Comparison of ENCODE assay signal across 15 cellular contexts in genomic region chr2:118431188-118431562, GRCh38.
DNase-seq lines count a peak whose midpoint lies in the region; ATAC-seq, FAIRE-seq and TF ChIP-seq lines count a peak whose summit lies in the region.
"Had no signal": no experiment of that assay in that cellular context is flagged by ENCODE, and none has a peak within 500 bp of the region (broad histone marks: within the 10 kb centered on the region; RNA-seq: fewer than 3 reads in every experiment).

No MANE protein-coding gene starts in this region.

- peaks cover 15% of the 10 kb centered on the region for H3K27me3 Mint-ChIP-seq in CD4-positive, alpha-beta T cell

- no peak overlapping the region for H3K27ac ChIP-seq in HCT116 (ENCODE audit: low read depth, low read length)
- H3K27ac ChIP-seq in CD4-positive, alpha-beta T cell (ENCODE audit: low read depth, low read length): no peak overlapping the region
- H3K27ac ChIP-seq: right atrium auricular region had no signal

- H3K4me1 ChIP-seq in HCT116 (ENCODE audit: control insufficient read depth in 1 of 2, insufficient read depth in 2 of 2, low read length in 2 of 2): peaks cover 0 to 20% of the 10 kb centered on the region in 2 experiments; a peak in 2 of 4 replicates
- H3K4me1 ChIP-seq: right atrium auricular region had no signal

- peak overlapping the region; percentile 67 for H3K4me2 ChIP-seq in HCT116 (ENCODE audit: low read length)

- peak; percentile 7 to 22 (median 9); a peak in 2 of 6 replicates for TF ChIP-seq CTCF in HCT116 (IDR thresholded peaks at IDR 0.05 in 2 of 3, conservative IDR thresholded peaks at IDR 0.05 in 1 of 3; ENCODE audit: borderline replicate concordance in 1 of 3, insufficient read depth in 1 of 3, low read depth in 2 of 3, low read length in 2 of 3)
- TF ChIP-seq CTCF in foreskin fibroblast (IDR thresholded peaks at IDR 0.05; ENCODE audit: low read depth, low read length): peak; percentile 4
- TF ChIP-seq CTCF in CD4-positive, alpha-beta T cell (IDR thresholded peaks at IDR 0.05): no peak

- DNase-seq in AG08395 (ENCODE audit: low spot score): peak; percentile 46
- no peak for DNase-seq in HCT116 (ENCODE audit: low read depth, low spot score)
- DNase-seq in foreskin fibroblast: peak; percentile 26 to 49
- no peak for DNase-seq in CD4-positive, alpha-beta T cell
- no peak for DNase-seq in NCI-H2029 (lab: John Stamatoyannopoulos, UW)
- no peak for DNase-seq in GM19239 (ENCODE audit: insufficient read length, low spot score)
- DNase-seq: activated B cell treated with CpG ODN at 0.5 μM for 24 hours; CD4-positive, CD25-positive, alpha-beta regulatory T cell; naive B cell; NCI-H446 treated with DMSO at 0.1 percent for 48 hours; stimulated activated CD4-positive, alpha-beta T cell treated with anti-CD3 and anti-CD28 coated beads, Interleukin-4, amount 100 ng/mL, for 4 hours had no signal

- H3K36me3 Mint-ChIP-seq in CD4-positive, alpha-beta T cell (ENCODE audit: low read depth): no peaks in the 10 kb centered on the region
- H3K36me3 Mint-ChIP-seq: CD4-positive, CD25-positive, alpha-beta regulatory T cell; naive B cell had no signal

- no peak overlapping the region for H3K27ac Mint-ChIP-seq in CD4-positive, alpha-beta T cell
- H3K27ac Mint-ChIP-seq: activated B cell treated with CpG ODN at 0.5 μM for 24 hours; CD4-positive, CD25-positive, alpha-beta regulatory T cell; naive B cell; stimulated activated naive CD8-positive, alpha-beta T cell treated with anti-CD3 and anti-CD28 coated beads, Interleukin-15, Interleukin-2, amounts not matched to agents 100 ng/mL and 50 ng/mL, for 24 hours had no signal

- RAD21 ChIA-PET in HCT116 (lab: Charles Lee; ENCODE audit: low non-redundant PET in 1 of 2, low total read pairs in 2 of 2, uncharacterized antibody in 2 of 2, unreplicated experiment in 2 of 2): no interaction called here

- intact Hi-C loops in HCT116 (cut with micrococcal nuclease): no loop called here
- intact Hi-C loops in CD4-positive, alpha-beta T cell (cut with DNase I, micrococcal nuclease): no loop called here

- H3K4me3 ChIP-seq in HCT116 (replicated peaks in 1 of 2; ENCODE audit: low read depth in 1 of 2, low read length in 2 of 2): peak overlapping the region in 1 of 2 experiments; percentile 30; a peak in 2 of 4 replicates
- H3K4me3 ChIP-seq in foreskin fibroblast (ENCODE audit: low read depth in 1 of 2, low read length in 2 of 2): no peak overlapping the region
- H3K4me3 ChIP-seq: right atrium auricular region had no signal

- no peak for TF ChIP-seq POLR2A in HCT116 (IDR thresholded peaks at IDR 0.05; ENCODE audit: borderline replicate concordance, extremely low read depth, insufficient read depth, insufficient read length)

- FAIRE-seq in GM19239 (lab: Jason Lieb, UNC): no peak

- no peaks in the 10 kb centered on the region for H3K27me3 ChIP-seq in HCT116 (ENCODE audit: insufficient read depth, low read length)
- H3K27me3 ChIP-seq in CD4-positive, alpha-beta T cell (ENCODE audit: control insufficient read depth, insufficient read depth, low read length): no peaks in the 10 kb centered on the region
- H3K27me3 ChIP-seq: right atrium auricular region had no signal

- POLR2A ChIA-PET in HCT116 (lab: Charles Lee): no interaction called here
- POLR2A ChIA-PET in CD4-positive, alpha-beta T cell (lab: Charles Lee): no interaction called here

- CTCF ChIA-PET in HCT116 (lab: Charles Lee): interaction anchor here (1.1 to 1.6 kb wide), 2 partner anchors 9 to 424 kb away, joined by 3 to 11 read pairs; no protein-coding TSS in a partner anchor
- CTCF ChIA-PET in CD4-positive, alpha-beta T cell (lab: Charles Lee): no interaction called here

- no peak overlapping the region for H3K9ac ChIP-seq in HCT116 (ENCODE audit: low read length)

- no peaks in the 10 kb centered on the region for H3K4me1 Mint-ChIP-seq in CD4-positive, alpha-beta T cell (ENCODE audit: low read depth)
- H3K4me1 Mint-ChIP-seq: activated B cell treated with CpG ODN at 0.5 μM for 24 hours; CD4-positive, CD25-positive, alpha-beta regulatory T cell; naive B cell had no signal

- peaks cover 0 to 8% of the 10 kb centered on the region in 2 experiments; a peak in 1 of 4 replicates for H3K9me3 ChIP-seq in HCT116 (ENCODE audit: control insufficient read depth in 1 of 2, insufficient read depth in 1 of 2, low read depth in 1 of 2, low read length in 2 of 2)
- no peaks in the 10 kb centered on the region for H3K9me3 ChIP-seq in CD4-positive, alpha-beta T cell (ENCODE audit: control insufficient read depth, low read length)
- H3K9me3 ChIP-seq: right atrium auricular region had no signal

- no peaks in the 10 kb centered on the region for H3K79me2 ChIP-seq in HCT116 (ENCODE audit: insufficient read depth, low read length)

- H2AFZ ChIP-seq in HCT116 (ENCODE audit: low read depth, low read length, poor library complexity, severe bottlenecking): no peak overlapping the region

- peak; percentile 44; the same call in 1 of the 2 replicates for TF ChIP-seq RAD21 in HCT116 (IDR thresholded peaks at IDR 0.05; ENCODE audit: low read depth)

- H3K9me3 Mint-ChIP-seq in CD4-positive, alpha-beta T cell: no peaks in the 10 kb centered on the region
- H3K9me3 Mint-ChIP-seq: CD4-positive, CD25-positive, alpha-beta regulatory T cell; stimulated activated naive CD8-positive, alpha-beta T cell treated with anti-CD3 and anti-CD28 coated beads, Interleukin-15, Interleukin-2, amounts not matched to agents 100 ng/mL and 50 ng/mL, for 24 hours had no signal

- H3K4me3 Mint-ChIP-seq in CD4-positive, alpha-beta T cell: no peak overlapping the region
- H3K4me3 Mint-ChIP-seq: activated B cell treated with CpG ODN at 0.5 μM for 24 hours; CD4-positive, CD25-positive, alpha-beta regulatory T cell; naive B cell; stimulated activated naive CD8-positive, alpha-beta T cell treated with anti-CD3 and anti-CD28 coated beads, Interleukin-15, Interleukin-2, amounts not matched to agents 100 ng/mL and 50 ng/mL, for 24 hours had no signal

- H3K36me3 ChIP-seq in HCT116 (ENCODE audit: control insufficient read depth in 1 of 2, insufficient read depth in 2 of 2, low read length in 2 of 2): no peaks in the 10 kb centered on the region
- H3K36me3 ChIP-seq: right atrium auricular region had no signal

- no peaks in the 10 kb centered on the region for H4K20me1 ChIP-seq in HCT116 (ENCODE audit: insufficient read depth)

- ATAC-seq in HCT116 (no peak), SK-N-SH treated with all-trans-retinoic acid at 6 μM for 48 hours (peak; percentile 69), HG03280 (IDR thresholded peaks at IDR 0.05; ENCODE audit: unreplicated experiment) (no peak)
- no peak for ATAC-seq in CD4-positive, alpha-beta T cell (ENCODE audit: poor library complexity)

- no TSS peak for BruUV-seq in HCT116 (replicated peaks; lab: Mats Ljungman, UMichigan)

- no peaks in the 10 kb centered on the region for H3K9me2 ChIP-seq in HCT116 (ENCODE audit: insufficient read depth)

TF ChIP-seq in HCT116, 20 proteins besides CTCF, POLR2A, EP300 and RAD21 (continues in another document):
- TF ChIP-seq REST (IDR thresholded peaks at IDR 0.05; ENCODE audit: low read depth) (no peak), SIN3A (IDR thresholded peaks at IDR 0.05; ENCODE audit: low read depth) (no peak)

TF ChIP-seq in SK-N-SH treated with all-trans-retinoic acid at 6 μM for 48 hours, 23 proteins besides CTCF, POLR2A, EP300 and RAD21 (continues in another document):
- no peak for TF ChIP-seq PATZ1 (CRISPR knock-in tag; IDR thresholded peaks at IDR 0.05; ENCODE audit: borderline replicate concordance)
- TF ChIP-seq POU6F1 (CRISPR knock-in tag; IDR thresholded peaks at IDR 0.05; ENCODE audit: borderline replicate concordance, low read depth): no peak
- no peak for TF ChIP-seq TCF4 (CRISPR knock-in tag; IDR thresholded peaks at IDR 0.05; ENCODE audit: borderline replicate concordance)
- TF ChIP-seq GLIS3 (CRISPR knock-in tag; IDR thresholded peaks at IDR 0.05): no peak
- no peak for TF ChIP-seq CSDC2 (CRISPR knock-in tag; IDR thresholded peaks at IDR 0.05)
- TF ChIP-seq PPARA (CRISPR knock-in tag; IDR thresholded peaks at IDR 0.05; ENCODE audit: borderline replicate concordance): no peak
- TF ChIP-seq ARNTL (CRISPR knock-in tag; IDR thresholded peaks at IDR 0.05; ENCODE audit: borderline replicate concordance, low read depth): no peak
- TF ChIP-seq ISL1 (CRISPR knock-in tag; IDR thresholded peaks at IDR 0.05): no peak

Comparison
In these comparisons a context has a peak if more than half of its experiments do, and no peak if none do; other contexts are left out.
1. DNase-seq: peak in AG08395 (single experiment) and foreskin fibroblast (2 of 2); none in HCT116 (single experiment), CD4-positive, alpha-beta T cell (0 of 10), NCI-H2029 (single experiment) and GM19239 (single experiment).